In genomic region chr21:42527127-42527488, GRCh38 we compare ENCODE assay signal across 11 cellular contexts. TPM values are rescaled to one million over a fixed set of nuclear protein-coding genes. Genes with fewer than 3 reads are reported as not detected.
DNase-seq lines count a peak whose midpoint lies in the region; ATAC-seq, FAIRE-seq and TF ChIP-seq lines count a peak whose summit lies in the region.
"Had no signal": no experiment of that assay in that cellular context is flagged by ENCODE, and none has a peak within 500 bp of the region (broad histone marks: within the 10 kb centered on the region; RNA-seq: fewer than 3 reads in every experiment).

No MANE protein-coding gene starts in this region.

- H3K4me3 Mint-ChIP-seq in CD8-positive, alpha-beta memory T cell = peak overlapping the region; percentile 22 to 90 (median 85)

- TF ChIP-seq CTCF in prostate gland (IDR thresholded peaks at IDR 0.05) = no peak

- peaks cover 32% of the 10 kb centered on the region for H3K4me1 ChIP-seq in CD8-positive, alpha-beta memory T cell (ENCODE audit: insufficient read depth, low read length)
- peaks cover 100% of the 10 kb centered on the region for H3K4me1 ChIP-seq in Karpas-422 (ENCODE audit: low read length)
- H3K4me1 ChIP-seq in duodenal mucosa (ENCODE audit: control insufficient read depth in 1 of 2, insufficient read depth in 2 of 2, low read length in 2 of 2) = peaks cover 57 to 58% of the 10 kb centered on the region in 2 donors
- H3K4me1 ChIP-seq in prostate gland (replicated peaks) = peaks cover 43% of the 10 kb centered on the region

- TF ChIP-seq POLR2A in prostate gland (IDR thresholded peaks at IDR 0.05) = no peak

- H3K9ac ChIP-seq in Karpas-422 (ENCODE audit: low read length) (peak overlapping the region; percentile 60), duodenal mucosa (ENCODE audit: low read depth in 1 of 2, low read length in 2 of 2) (peak overlapping the region in 1 of 2 donors; percentile 45)

- no peak for DNase-seq in CD8-positive, alpha-beta memory T cell
- DNase-seq in Karpas-422 (no peak), prostate gland (ENCODE audit: low spot score) (no peak), frontal cortex (ENCODE audit: low spot score in 2 of 2) (no peak), NCI-H524 treated with DMSO at 0.1 percent for 48 hours (lab: John Stamatoyannopoulos, UW) (no peak)
- DNase-seq: NCI-H1694 treated with DMSO at 0.1 percent for 48 hours, PC-9 had no signal

- ATAC-seq in HG03521 (IDR thresholded peaks at IDR 0.05; ENCODE audit: unreplicated experiment) (no peak), HG03460 (IDR thresholded peaks at IDR 0.05; ENCODE audit: unreplicated experiment) (no peak)

- no peaks in the 10 kb centered on the region for H3K27me3 ChIP-seq in CD8-positive, alpha-beta memory T cell (ENCODE audit: insufficient read depth, low read length, poor library complexity, severe bottlenecking)
- no peaks in the 10 kb centered on the region for H3K27me3 ChIP-seq in Karpas-422 (ENCODE audit: low read length)
- H3K27me3 ChIP-seq in duodenal mucosa (ENCODE audit: control insufficient read depth in 1 of 2, insufficient read depth in 2 of 2, low read length in 2 of 2) = no peaks in the 10 kb centered on the region
- no peaks in the 10 kb centered on the region for H3K27me3 ChIP-seq in prostate gland (replicated peaks; ENCODE audit: insufficient read depth)

- H2AFZ ChIP-seq in Karpas-422 (ENCODE audit: low read length) = no peak overlapping the region
- H2AFZ ChIP-seq: PC-9 had no signal

- CTCF ChIA-PET in CD8-positive, alpha-beta memory T cell (lab: Charles Lee) = interaction anchor here (1.0 to 2.7 kb wide), 3 partner anchors 11 to 381 kb away, joined by 3 to 6 read pairs (median 4); partner anchors contain the start of gene SLC37A1

- intact Hi-C loops in prostate gland (cut with DNase I) = no loop called here

- H3K27me3 Mint-ChIP-seq in CD8-positive, alpha-beta memory T cell = no peaks in the 10 kb centered on the region

- POLR2A ChIA-PET in CD8-positive, alpha-beta memory T cell (lab: Charles Lee) = interaction anchor here (2.0 kb wide), 1 partner anchor 13 kb away, joined by 20 read pairs; the partner anchor contains the start of gene SLC37A1

- peaks cover 10% of the 10 kb centered on the region for H3K36me3 ChIP-seq in CD8-positive, alpha-beta memory T cell (ENCODE audit: insufficient read depth, low read length)
- H3K36me3 ChIP-seq in Karpas-422 (ENCODE audit: insufficient read depth, low read length) = peaks cover 33% of the 10 kb centered on the region
- H3K36me3 ChIP-seq in duodenal mucosa (ENCODE audit: control insufficient read depth in 1 of 2, insufficient read depth in 2 of 2, low read length in 2 of 2) = peaks cover 17 to 28% of the 10 kb centered on the region in 2 donors
- no peaks in the 10 kb centered on the region for H3K36me3 ChIP-seq in prostate gland

- WGBS in prostate gland = 91% methylated on average over 8 of the region's 8 CpGs

- no peaks in the 10 kb centered on the region for H3K9me3 Mint-ChIP-seq in CD8-positive, alpha-beta memory T cell

- peaks cover 48% of the 10 kb centered on the region for H3K79me2 ChIP-seq in Karpas-422 (ENCODE audit: low read length)

- no peaks in the 10 kb centered on the region for H3K9me3 ChIP-seq in CD8-positive, alpha-beta memory T cell (ENCODE audit: low read length)
- H3K9me3 ChIP-seq in Karpas-422 (ENCODE audit: low read length) (no peaks in the 10 kb centered on the region), duodenal mucosa (ENCODE audit: control insufficient read depth in 1 of 2, low read length in 2 of 2) (no peaks in the 10 kb centered on the region), prostate gland (no peaks in the 10 kb centered on the region)

- peak overlapping the region; percentile 52 for H3K4me3 ChIP-seq in CD8-positive, alpha-beta memory T cell (ENCODE audit: low read length)
- no peak overlapping the region for H3K4me3 ChIP-seq in Karpas-422 (ENCODE audit: low read length)
- H3K4me3 ChIP-seq in duodenal mucosa (ENCODE audit: low read depth in 1 of 2, low read length in 2 of 2) = no peak overlapping the region
- H3K4me3 ChIP-seq in prostate gland = no peak overlapping the region
- H3K4me3 ChIP-seq: PC-9 had no signal

- no peaks in the 10 kb centered on the region; the same call in 1 of the 2 replicates for H4K20me1 ChIP-seq in Karpas-422 (ENCODE audit: insufficient read depth, low read depth, low read length)

- peaks cover 0 to 51% (median 6%) of the 10 kb centered on the region in 3 donors for H3K36me3 Mint-ChIP-seq in CD8-positive, alpha-beta memory T cell

- H3K4me2 ChIP-seq in Karpas-422 (ENCODE audit: low read depth, low read length, poor library complexity, severe bottlenecking) = peak overlapping the region; percentile 74
- H3K4me2 ChIP-seq: PC-9 had no signal

- H3K27ac ChIP-seq in CD8-positive, alpha-beta memory T cell (ENCODE audit: low read depth, low read length) = peak overlapping the region; percentile 35
- H3K27ac ChIP-seq in Karpas-422 (ENCODE audit: low read length) (peak overlapping the region; percentile 96), duodenal mucosa (ENCODE audit: low read depth, low read length) (peak overlapping the region; percentile 58), prostate gland (peak overlapping the region; percentile 90 to 95)
- H3K27ac ChIP-seq: PC-9 had no signal

- no peaks in the 10 kb centered on the region for H3K9me2 ChIP-seq in Karpas-422 (replicated peaks; ENCODE audit: insufficient read depth, low read length)

- peak overlapping the region; percentile 92 to 99 (median 96) for H3K27ac Mint-ChIP-seq in CD8-positive, alpha-beta memory T cell

- no peak for FAIRE-seq in frontal cortex (lab: Jason Lieb, UNC)

- H3K4me1 Mint-ChIP-seq in CD8-positive, alpha-beta memory T cell = peaks cover 51 to 67% (median 55%) of the 10 kb centered on the region in 3 donors

RNA-seq across cellular contexts. Expression of gene SLC37A1, which starts 13.5 kb away (rescaled TPM):
- total RNA-seq in CD8-positive, alpha-beta memory T cell = 10 to 100 TPM; 16.6 to 16.9 TPM
- polyA plus RNA-seq in CD8-positive, alpha-beta memory T cell = 6.5 TPM
- total RNA-seq in Karpas-422 (2014; rRNA removed; shearing (Covaris generic); ENCODE audit: low replicate concordance) = 47.1 and 51.4 TPM in 2 replicates
- total RNA-seq in prostate gland (10 to 100 TPM; 44.2 to 49.6 TPM), frontal cortex (32.2 TPM)
- total RNA-seq: myocyte had no signal

RNA-seq across cellular contexts. Expression of gene RSPH1, which starts 31.1 kb away (rescaled TPM):
- total RNA-seq in CD8-positive, alpha-beta memory T cell = not detected
- not detected for polyA plus RNA-seq in CD8-positive, alpha-beta memory T cell
- total RNA-seq in Karpas-422 (2014; rRNA removed; shearing (Covaris generic); ENCODE audit: low replicate concordance) = 0.26 and 0.54 TPM in 2 replicates
- total RNA-seq in prostate gland (1 to 10 TPM; 1.6 to 2.6 TPM), frontal cortex (0.41 TPM)
- total RNA-seq: myocyte had no signal

Comparison
In these comparisons a context has a peak if more than half of its experiments do, and no peak if none do; other contexts are left out.
1. H3K27ac ChIP-seq: peak in every context shown above with its lines; median percentile 96 in Karpas-422; 92 in prostate gland; 58 in duodenal mucosa; 35 in CD8-positive, alpha-beta memory T cell.